1 cellular context compared by ENCODE assay signal in genomic region chr21:38505654-38506523, GRCh38.
TF ChIP-seq lines count a peak whose summit lies in the region.

No MANE protein-coding gene starts in this region.

TF ChIP-seq in HepG2, 621 proteins besides CTCF, POLR2A, EP300 and RAD21 (continued from another document):
- TF ChIP-seq LRRFIP1 (CRISPR knock-in tag; conservative IDR thresholded peaks at IDR 0.05) (no peak), ZNF180 (CRISPR knock-in tag; IDR thresholded peaks at IDR 0.05; ENCODE audit: borderline replicate concordance, low read depth) (no peak), STAG1 (CRISPR knock-in tag; IDR thresholded peaks at IDR 0.05) (peak; percentile 80), LCORL (IDR thresholded peaks at IDR 0.05) (no peak), LCORL (CRISPR knock-in tag; IDR thresholded peaks at IDR 0.05) (no peak), CREB1 (IDR thresholded peaks at IDR 0.05) (peak; percentile 22; the same call in 1 of the 2 replicates), CREB1 (CRISPR knock-in tag; IDR thresholded peaks at IDR 0.05) (no peak)
